9 cellular contexts compared by ENCODE assay signal in genomic region chr2:158179660-158180059, GRCh38.
DNase-seq lines count a peak whose midpoint lies in the region; ATAC-seq, FAIRE-seq and TF ChIP-seq lines count a peak whose summit lies in the region.
"Had no signal": no experiment of that assay in that cellular context is flagged by ENCODE, and none has a peak within 500 bp of the region (broad histone marks: within the 10 kb centered on the region; RNA-seq: fewer than 3 reads in every experiment).

No MANE protein-coding gene starts in this region.

- no peak for TF ChIP-seq EP300 in GM12878 (IDR thresholded peaks at IDR 0.05; ENCODE audit: borderline replicate concordance in 1 of 2, control insufficient read depth in 1 of 2, low read depth in 2 of 2, low read length in 2 of 2)

- no peaks in the 10 kb centered on the region for H3K4me1 Mint-ChIP-seq in activated CD4-positive, alpha-beta T cell treated with anti-CD3 and anti-CD28 coated beads, Interleukin-2, amount 10 ng/mL, durations not matched to agents 24 days and 14 days

- intact Hi-C loops in GM12878 (cut with micrococcal nuclease; ENCODE audit: unreplicated experiment) (loop anchor here (1.0 to 2.0 kb wide), 2 partner anchors 565 to 574 kb away; no protein-coding TSS in a partner anchor), gastrocnemius medialis (cut with DNase I; ENCODE audit: low total_unique reads) (no loop called here)
- intact Hi-C loops in activated CD4-positive, alpha-beta T cell treated with anti-CD3 and anti-CD28 coated beads, Interleukin-2, amount 10 ng/mL, durations not matched to agents 24 days and 14 days (cut with micrococcal nuclease): loop anchor here (2.0 to 5.0 kb wide), 2 partner anchors 278 to 575 kb away; partner anchors contain the start of genes CCDC148 and PKP4

- TF ChIP-seq POLR2A in GM12878 (IDR thresholded peaks at IDR 0.05; ENCODE audit: low read depth, low read length) (no peak), gastrocnemius medialis (IDR thresholded peaks at IDR 0.05) (no peak)

- H3K36me3 Mint-ChIP-seq in activated CD4-positive, alpha-beta T cell treated with anti-CD3 and anti-CD28 coated beads, Interleukin-2, amount 10 ng/mL, durations not matched to agents 24 days and 14 days (ENCODE audit: low read depth): no peaks in the 10 kb centered on the region

- SMC1A ChIA-PET in GM12878 (lab: Charles Lee; ENCODE audit: uncharacterized antibody, unreplicated experiment): interaction anchor here (0.6 to 3.3 kb wide), 13 partner anchors 11 to 939 kb away, joined by 3 to 11 read pairs (median 4); no protein-coding TSS in a partner anchor

- ATAC-seq in GM12878: peak; percentile 65
- no peak for ATAC-seq in gastrocnemius medialis
- ATAC-seq in GM19455 (IDR thresholded peaks at IDR 0.05; ENCODE audit: unreplicated experiment): no peak

- no peak overlapping the region for H3K27ac Mint-ChIP-seq in activated CD4-positive, alpha-beta T cell treated with anti-CD3 and anti-CD28 coated beads, Interleukin-2, amount 10 ng/mL, durations not matched to agents 24 days and 14 days
- H3K27ac Mint-ChIP-seq: T-helper 1 cell treated with Interleukin-12 subunit alpha and Interleukin-12 subunit beta and Interleukin-4 antibody, amounts not matched to agents 30 μg/mL and 1 μg/mL, for 36 hours had no signal

- H3K4me1 ChIP-seq in GM12878 (ENCODE audit: control insufficient read depth, insufficient read depth, low read length) (no peaks in the 10 kb centered on the region), osteoblast (ENCODE audit: insufficient read depth, low read length) (no peaks in the 10 kb centered on the region), gastrocnemius medialis (no peaks in the 10 kb centered on the region)

- H3K27me3 ChIP-seq in GM12878 (replicated peaks in 1 of 2; ENCODE audit: control insufficient read depth in 2 of 2, insufficient read depth in 2 of 2, low read length in 1 of 2): no peaks in the 10 kb centered on the region; a peak in 1 of 4 replicates
- H3K27me3 ChIP-seq in osteoblast (ENCODE audit: insufficient read depth, low read length): peaks cover 29% of the 10 kb centered on the region
- no peaks in the 10 kb centered on the region for H3K27me3 ChIP-seq in gastrocnemius medialis

- 45% methylated on average over 2 of the region's 2 CpGs for WGBS in GM12878 (ENCODE audit: insufficient coverage, insufficient replicate concordance, low lambda C conversion rate, missing lambda C conversion rate)

- BruUV-seq in GM12878 (replicated peaks; lab: Mats Ljungman, UMichigan): no TSS peak

- H3K4me3 Mint-ChIP-seq in activated CD4-positive, alpha-beta T cell treated with anti-CD3 and anti-CD28 coated beads, Interleukin-2, amount 10 ng/mL, durations not matched to agents 24 days and 14 days: no peak overlapping the region
- H3K4me3 Mint-ChIP-seq: T-helper 1 cell treated with Interleukin-12 subunit alpha and Interleukin-12 subunit beta and Interleukin-4 antibody, amounts not matched to agents 30 μg/mL and 1 μg/mL, for 36 hours had no signal

- no peak overlapping the region for H3K9ac ChIP-seq in GM12878 (ENCODE audit: control insufficient read depth, insufficient read depth, low read length)

- H3K9me3 ChIP-seq in GM12878 (replicated peaks; ENCODE audit: control insufficient read depth, insufficient read depth, low read length) (no peaks in the 10 kb centered on the region), osteoblast (ENCODE audit: low read depth, low read length) (no peaks in the 10 kb centered on the region), gastrocnemius medialis (no peaks in the 10 kb centered on the region)

- CTCF ChIA-PET in GM12878 (lab: Yijun Ruan, JAX): interaction anchor here (0.6 to 4.8 kb wide), 16 partner anchors 11 to 1018 kb away, joined by 3 to 37 read pairs (median 3); no protein-coding TSS in a partner anchor

- H4K20me1 ChIP-seq in GM12878 (ENCODE audit: control insufficient read depth, insufficient read depth) (no peaks in the 10 kb centered on the region), osteoblast (ENCODE audit: insufficient read depth, low read length) (no peaks in the 10 kb centered on the region)

- TF ChIP-seq RAD21 in GM12878 (IDR thresholded peaks at IDR 0.05; ENCODE audit: insufficient read depth, low read depth, low read length): peak; percentile 69

- DNase-seq in GM12864 (ENCODE audit: low read depth) (no peak), KBM-7 (peak; percentile 68), GM12878 (ENCODE audit: low read depth, low spot score) (no peak), osteoblast (ENCODE audit: insufficient read length, low spot score, missing footprints) (no peak), gastrocnemius medialis (no peak), occipital lobe (lab: John Stamatoyannopoulos, UW) (no peak)
- DNase-seq in activated CD4-positive, alpha-beta T cell treated with anti-CD3 and anti-CD28 coated beads, Interleukin-2, amount 10 ng/mL, durations not matched to agents 24 days and 14 days: no peak

- peaks cover 47% of the 10 kb centered on the region for H3K27me3 Mint-ChIP-seq in activated CD4-positive, alpha-beta T cell treated with anti-CD3 and anti-CD28 coated beads, Interleukin-2, amount 10 ng/mL, durations not matched to agents 24 days and 14 days

- H3K4me3 ChIP-seq in GM12864 (ENCODE audit: low read depth, low read length): no peak overlapping the region
- no peak overlapping the region for H3K4me3 ChIP-seq in GM12878
- H3K4me3 ChIP-seq in osteoblast (ENCODE audit: insufficient read depth, low read length): no peak overlapping the region
- H3K4me3 ChIP-seq in gastrocnemius medialis: no peak overlapping the region

- RAD21 ChIA-PET in GM12878 (lab: Charles Lee; ENCODE audit: unreplicated experiment): interaction anchor here (1.0 to 2.3 kb wide), 5 partner anchors 74 to 575 kb away, joined by 3 to 12 read pairs (median 6); no protein-coding TSS in a partner anchor

- H3K36me3 ChIP-seq in GM12878 (ENCODE audit: control insufficient read depth in 2 of 2, insufficient read depth in 2 of 2, low read length in 1 of 2): no peaks in the 10 kb centered on the region
- H3K36me3 ChIP-seq in osteoblast (ENCODE audit: insufficient read depth, low read length): no peaks in the 10 kb centered on the region
- no peaks in the 10 kb centered on the region for H3K36me3 ChIP-seq in gastrocnemius medialis

- H3K9me3 Mint-ChIP-seq in activated CD4-positive, alpha-beta T cell treated with anti-CD3 and anti-CD28 coated beads, Interleukin-2, amount 10 ng/mL, durations not matched to agents 24 days and 14 days: no peaks in the 10 kb centered on the region
- H3K9me3 Mint-ChIP-seq: T-helper 1 cell treated with Interleukin-12 subunit alpha and Interleukin-12 subunit beta and Interleukin-4 antibody, amounts not matched to agents 30 μg/mL and 1 μg/mL, for 36 hours had no signal

- no peak overlapping the region for H2AFZ ChIP-seq in GM12878 (ENCODE audit: control insufficient read depth, low read depth, low read length)
- no peak overlapping the region for H2AFZ ChIP-seq in osteoblast (ENCODE audit: low read length)

- peak; percentile 31 for TF ChIP-seq CTCF in GM12864 (IDR thresholded peaks at IDR 0.05; ENCODE audit: low read depth, low read length, missing control alignments)
- TF ChIP-seq CTCF in GM12878 (IDR thresholded peaks at IDR 0.05 in 2 of 3, conservative IDR thresholded peaks at IDR 0.05 in 1 of 3; ENCODE audit: control insufficient read depth in 2 of 3, extremely low read depth in 1 of 3, insufficient read depth in 1 of 3, low read depth in 3 of 3, low read length in 3 of 3): peak; percentile 14 to 46 (median 37); a peak in 5 of 6 replicates
- peak; percentile 52 for TF ChIP-seq CTCF in osteoblast (IDR thresholded peaks at IDR 0.05; ENCODE audit: extremely low read depth, low read depth, low read length)
- no peak for TF ChIP-seq CTCF in gastrocnemius medialis (IDR thresholded peaks at IDR 0.05 in 4 of 5, conservative IDR thresholded peaks at IDR 0.05 in 1 of 5)

- H3K27ac ChIP-seq in GM12878 (ENCODE audit: control insufficient read depth, insufficient read depth): no peak overlapping the region
- H3K27ac ChIP-seq in osteoblast (ENCODE audit: low read depth, low read length): no peak overlapping the region
- H3K27ac ChIP-seq in gastrocnemius medialis: no peak overlapping the region

- no peaks in the 10 kb centered on the region for H3K79me2 ChIP-seq in GM12878 (ENCODE audit: control insufficient read depth, insufficient read depth, low read length)
- H3K79me2 ChIP-seq in osteoblast (ENCODE audit: insufficient read depth, low read length): no peaks in the 10 kb centered on the region

- POLR2A ChIA-PET in GM12878 (lab: Charles Lee): no interaction called here

- no peak for FAIRE-seq in GM12878 (lab: Jason Lieb, UNC)

- H3K4me2 ChIP-seq in GM12878 (ENCODE audit: control insufficient read depth, insufficient read depth): no peak overlapping the region
- H3K4me2 ChIP-seq in osteoblast (ENCODE audit: insufficient read depth, low read length): no peak overlapping the region

- in situ Hi-C loops in KBM-7 (cut with MboI; ENCODE audit: low pct_unique_long_range_greater_than_20kb, low sequenced_read_pairs): no loop called here
- in situ Hi-C loops in GM12878 (cut with MboI): loop anchor here (5.0 kb wide), 1 partner anchor 568 kb away; no protein-coding TSS in a partner anchor
- in situ Hi-C loops in gastrocnemius medialis (cut with MboI; ENCODE audit: low sequenced_read_pairs in 4 of 4): loop anchor here in 1 of 4 donors (25.0 kb wide), 1 partner anchor 558 kb away; no protein-coding TSS in a partner anchor

TF ChIP-seq in GM12878, 131 proteins besides CTCF, POLR2A, EP300 and RAD21:
- TF ChIP-seq SMC3 (IDR thresholded peaks at IDR 0.05; ENCODE audit: borderline replicate concordance, low read length) (peak; percentile 36; the same call in 1 of the 2 replicates), ATF2 (IDR thresholded peaks at IDR 0.05; ENCODE audit: low read length) (no peak)

Comparison
In these comparisons a context has a peak if more than half of its experiments do, and no peak if none do; other contexts are left out.
1. CTCF ChIP-seq: peak in GM12864 (single experiment), GM12878 (3 of 3) and osteoblast (single experiment); none in gastrocnemius medialis (0 of 5).